ENCODE assay signal across 14 cellular contexts in genomic region chr12:116037941-116038837, GRCh38.
DNase-seq lines count a peak whose midpoint lies in the region; ATAC-seq, FAIRE-seq and TF ChIP-seq lines count a peak whose summit lies in the region.
"Had no signal": no experiment of that assay in that cellular context is flagged by ENCODE, and none has a peak within 500 bp of the region (broad histone marks: within the 10 kb centered on the region; RNA-seq: fewer than 3 reads in every experiment).

No MANE protein-coding gene starts in this region.

- no peak overlapping the region for H2BK12ac ChIP-seq in mesenchymal stem cell (ENCODE audit: low read length in 2 of 2)

- H3K4ac ChIP-seq in mesenchymal stem cell (ENCODE audit: low read depth in 1 of 2, low read length in 2 of 2) = no peak overlapping the region

- H3K4me1 ChIP-seq in HCT116 (ENCODE audit: control insufficient read depth in 1 of 2, insufficient read depth in 2 of 2, low read length in 2 of 2) (peaks cover 3 to 10% of the 10 kb centered on the region in 2 experiments; a peak in 3 of 4 replicates), mesenchymal stem cell (ENCODE audit: control insufficient read depth, insufficient read depth, low read depth, low read length) (peaks cover 2% of the 10 kb centered on the region), HepG2 (ENCODE audit: insufficient read depth, low read length) (no peaks in the 10 kb centered on the region)

- H3K36me3 ChIP-seq in HCT116 (ENCODE audit: control insufficient read depth in 1 of 2, insufficient read depth in 2 of 2, low read length in 2 of 2) (no peaks in the 10 kb centered on the region), mesenchymal stem cell (ENCODE audit: control insufficient read depth in 1 of 2, insufficient read depth in 2 of 2, low read depth in 1 of 2, low read length in 2 of 2) (no peaks in the 10 kb centered on the region), HepG2 (replicated peaks in 1 of 2; ENCODE audit: control insufficient read depth in 1 of 2, insufficient read depth in 2 of 2, low read length in 2 of 2) (no peaks in the 10 kb centered on the region)
- H3K36me3 ChIP-seq: ovary had no signal

- H3K4me3 ChIP-seq in HCT116 (replicated peaks in 1 of 2; ENCODE audit: low read depth in 1 of 2, low read length in 2 of 2) = no peak overlapping the region
- H3K4me3 ChIP-seq in mesenchymal stem cell (ENCODE audit: insufficient read depth in 1 of 2, low read depth in 1 of 2, low read length in 2 of 2) = no peak overlapping the region
- H3K4me3 ChIP-seq in HepG2 (replicated peaks in 1 of 3; ENCODE audit: insufficient read depth in 1 of 3, low read depth in 2 of 3, low read length in 3 of 3) = no peak overlapping the region
- H3K4me3 ChIP-seq: K562, ovary had no signal

- no peak for TF ChIP-seq CTCF in HCT116 (IDR thresholded peaks at IDR 0.05 in 2 of 3, conservative IDR thresholded peaks at IDR 0.05 in 1 of 3; ENCODE audit: borderline replicate concordance in 1 of 3, insufficient read depth in 1 of 3, low read depth in 2 of 3, low read length in 2 of 3)
- no peak for TF ChIP-seq CTCF in VCaP (conservative IDR thresholded peaks at IDR 0.05)
- no peak for TF ChIP-seq CTCF in HepG2 (CRISPR knock-in tag; IDR thresholded peaks at IDR 0.05)

- peaks cover 33% of the 10 kb centered on the region for H3K79me1 ChIP-seq in mesenchymal stem cell (replicated peaks; ENCODE audit: low read length, poor library complexity, severe bottlenecking)

- H3K9me3 ChIP-seq in HCT116 (ENCODE audit: control insufficient read depth in 1 of 2, insufficient read depth in 1 of 2, low read depth in 1 of 2, low read length in 2 of 2) (no peaks in the 10 kb centered on the region), mesenchymal stem cell (ENCODE audit: control insufficient read depth, low read length) (no peaks in the 10 kb centered on the region), HepG2 (ENCODE audit: low read length) (no peaks in the 10 kb centered on the region)
- H3K9me3 ChIP-seq: ovary had no signal

- no peak overlapping the region for H2AFZ ChIP-seq in HCT116 (ENCODE audit: low read depth, low read length, poor library complexity, severe bottlenecking)
- no peak overlapping the region for H2AFZ ChIP-seq in mesenchymal stem cell (ENCODE audit: low read depth, low read length)
- H2AFZ ChIP-seq in HepG2 (ENCODE audit: low read length) = no peak overlapping the region

- peak; percentile 40; the same call in 1 of the 2 replicates for ATAC-seq in HCT116
- ATAC-seq in GM21528 (IDR thresholded peaks at IDR 0.05; ENCODE audit: low FRiP score, unreplicated experiment) = no peak
- no peak for ATAC-seq in HG03095 (IDR thresholded peaks at IDR 0.05; ENCODE audit: unreplicated experiment)
- no peak for ATAC-seq in HepG2
- ATAC-seq: K562 had no signal

- H3K27me3 ChIP-seq in HCT116 (ENCODE audit: insufficient read depth, low read length) (no peaks in the 10 kb centered on the region), mesenchymal stem cell (ENCODE audit: control insufficient read depth in 1 of 2, insufficient read depth in 1 of 2, low read length in 2 of 2) (no peaks in the 10 kb centered on the region), HepG2 (ENCODE audit: control insufficient read depth in 1 of 2, insufficient read depth in 2 of 2, low read length in 2 of 2) (no peaks in the 10 kb centered on the region)
- H3K27me3 ChIP-seq: ovary had no signal

- H3K9ac ChIP-seq in HCT116 (ENCODE audit: low read length) (no peak overlapping the region), mesenchymal stem cell (ENCODE audit: low read length) (no peak overlapping the region), HepG2 (ENCODE audit: insufficient read depth, low read depth, low read length) (no peak overlapping the region)

- DNase-seq in AG08395 (ENCODE audit: low spot score) (peak; percentile 55), HCT116 (ENCODE audit: low read depth, low spot score) (no peak), mesenchymal stem cell (peak; percentile 46), HepG2 (ENCODE audit: low spot score) (no peak)
- DNase-seq in activated CD4-positive, alpha-beta T cell treated with anti-CD3 and anti-CD28 coated beads, Interleukin-2, amount 50 U/mL, for 4 hours = no peak
- DNase-seq: activated CD8-positive, alpha-beta memory T cell treated with anti-CD3 and anti-CD28 coated beads, Interleukin-2, amount 50 U/mL, for 4 hours; activated naive CD4-positive, alpha-beta T cell treated with Interleukin-2 at 50 U/mL for 16 hours; islet precursor cell; ovary had no signal

- RAD21 ChIA-PET in HCT116 (lab: Charles Lee; ENCODE audit: low non-redundant PET in 1 of 2, low total read pairs in 2 of 2, uncharacterized antibody in 2 of 2, unreplicated experiment in 2 of 2) = no interaction called here

- in situ Hi-C loops in HepG2 (cut with HindIII; ENCODE audit: extremely low pct_ligation_motif_present, low pct_unique_long_range_greater_than_20kb) = no loop called here

- CTCF ChIA-PET in HCT116 (lab: Charles Lee) (no interaction called here), HepG2 (lab: Yijun Ruan, JAX; ENCODE audit: low intra/inter-chr PET ratio, low total read pairs) (no interaction called here)

- POLR2A ChIA-PET in HCT116 (lab: Charles Lee) = interaction anchor here (0.6 kb wide), 1 partner anchor 10 kb away, joined by 4 read pairs; no protein-coding TSS in a partner anchor
- POLR2A ChIA-PET in HepG2 (lab: Yijun Ruan, JAX) = no interaction called here

- BruUV-seq in HCT116 (replicated peaks; lab: Mats Ljungman, UMichigan) = no TSS peak
- BruUV-seq in HepG2 (replicated peaks; lab: Mats Ljungman, UMichigan) = no TSS peak

- peaks cover 98% of the 10 kb centered on the region for H3K79me2 ChIP-seq in HCT116 (ENCODE audit: insufficient read depth, low read length)
- H3K79me2 ChIP-seq in HepG2 (ENCODE audit: insufficient read depth, low read length) = no peaks in the 10 kb centered on the region

- H2BK5ac ChIP-seq in mesenchymal stem cell (ENCODE audit: low read depth, low read length, poor library complexity, severe bottlenecking) = no peak overlapping the region

- no peak for FAIRE-seq in HepG2 (lab: Jason Lieb, UNC)
- FAIRE-seq: GM19239, K562 had no signal

- intact Hi-C loops in HCT116 (cut with micrococcal nuclease) = no loop called here
- intact Hi-C loops in HepG2 (cut with micrococcal nuclease; ENCODE audit: unreplicated experiment) = no loop called here

- no peak overlapping the region for H3K18ac ChIP-seq in mesenchymal stem cell (ENCODE audit: low read depth in 1 of 2, low read length in 2 of 2)

- H3K14ac ChIP-seq in mesenchymal stem cell (ENCODE audit: low read length in 2 of 2) = no peak overlapping the region

- H3K27ac ChIP-seq in HCT116 (ENCODE audit: low read depth, low read length) (no peak overlapping the region), VCaP (peak overlapping the region; percentile 45), mesenchymal stem cell (ENCODE audit: low read length, poor library complexity, severe bottlenecking) (no peak overlapping the region), HepG2 (ENCODE audit: extremely low read length, insufficient read depth, low read length) (no peak overlapping the region)
- H3K27ac ChIP-seq: ovary had no signal

- TF ChIP-seq EP300 in HepG2 (IDR thresholded peaks at IDR 0.05; ENCODE audit: low read depth in 2 of 2, low read length in 2 of 2) (no peak), HepG2 (CRISPR knock-in tag; IDR thresholded peaks at IDR 0.05; ENCODE audit: borderline replicate concordance) (no peak)

- H4K91ac ChIP-seq in mesenchymal stem cell (ENCODE audit: low read length) = no peak overlapping the region

- WGBS in mesenchymal stem cell = 80% methylated on average over 4 of the region's 6 CpGs
- WGBS in HepG2 (ENCODE audit: low lambda C conversion rate) = 95% methylated on average over 6 of the region's 6 CpGs

- H4K8ac ChIP-seq in mesenchymal stem cell (ENCODE audit: low read length) = no peak overlapping the region

- H3K23ac ChIP-seq in mesenchymal stem cell (ENCODE audit: low read length in 2 of 2) = no peak overlapping the region

- no peak overlapping the region for H2AK5ac ChIP-seq in mesenchymal stem cell (ENCODE audit: low read length, severe bottlenecking)

- no peak overlapping the region for H2BK15ac ChIP-seq in mesenchymal stem cell (ENCODE audit: low read depth, poor library complexity, severe bottlenecking)

- H3K4me2 ChIP-seq in HCT116 (ENCODE audit: low read length) (no peak overlapping the region), mesenchymal stem cell (ENCODE audit: low read length, poor library complexity, severe bottlenecking) (no peak overlapping the region), HepG2 (ENCODE audit: low read depth, low read length) (no peak overlapping the region)

- no peaks in the 10 kb centered on the region for H3K9me2 ChIP-seq in HCT116 (ENCODE audit: insufficient read depth)

- H4K20me1 ChIP-seq in HCT116 (ENCODE audit: insufficient read depth) (peaks cover 39% of the 10 kb centered on the region; the same call in 1 of the 2 replicates), HepG2 (ENCODE audit: insufficient read depth, low read length) (no peaks in the 10 kb centered on the region)

- no peak for TF ChIP-seq RAD21 in HCT116 (IDR thresholded peaks at IDR 0.05; ENCODE audit: low read depth)
- TF ChIP-seq RAD21 in HepG2 (CRISPR knock-in tag; IDR thresholded peaks at IDR 0.05) = no peak

- TF ChIP-seq POLR2A in HCT116 (IDR thresholded peaks at IDR 0.05; ENCODE audit: borderline replicate concordance, extremely low read depth, insufficient read depth, insufficient read length) (no peak), HepG2 (IDR thresholded peaks at IDR 0.05; ENCODE audit: insufficient read depth in 1 of 2, low read depth in 2 of 2, low read length in 2 of 2) (no peak)

- H2BK120ac ChIP-seq in mesenchymal stem cell (ENCODE audit: low read depth, low read length) = no peak overlapping the region

TF ChIP-seq in HCT116, 20 proteins besides CTCF, POLR2A, EP300 and RAD21 (continues in another document):
- TF ChIP-seq ELF1 (IDR thresholded peaks at IDR 0.05; ENCODE audit: borderline replicate concordance, low read depth) = no peak

TF ChIP-seq in HepG2, 621 proteins besides CTCF, POLR2A, EP300 and RAD21:
- TF ChIP-seq ISX (CRISPR knock-in tag; conservative IDR thresholded peaks at IDR 0.05) (no peak), MYPOP (CRISPR knock-in tag; IDR thresholded peaks at IDR 0.05) (no peak)

Comparison
In these comparisons a context has a peak if more than half of its experiments do, and no peak if none do; other contexts are left out.
1. DNase-seq: peak in AG08395 (single experiment) and mesenchymal stem cell (single experiment); none in HCT116 (single experiment), HepG2 (single experiment) and activated CD4-positive, alpha-beta T cell treated with anti-CD3 and anti-CD28 coated beads, Interleukin-2, amount 50 U/mL, for 4 hours (0 of 2).